2 cellular contexts compared by ENCODE assay signal in the genomic region with DNA sequence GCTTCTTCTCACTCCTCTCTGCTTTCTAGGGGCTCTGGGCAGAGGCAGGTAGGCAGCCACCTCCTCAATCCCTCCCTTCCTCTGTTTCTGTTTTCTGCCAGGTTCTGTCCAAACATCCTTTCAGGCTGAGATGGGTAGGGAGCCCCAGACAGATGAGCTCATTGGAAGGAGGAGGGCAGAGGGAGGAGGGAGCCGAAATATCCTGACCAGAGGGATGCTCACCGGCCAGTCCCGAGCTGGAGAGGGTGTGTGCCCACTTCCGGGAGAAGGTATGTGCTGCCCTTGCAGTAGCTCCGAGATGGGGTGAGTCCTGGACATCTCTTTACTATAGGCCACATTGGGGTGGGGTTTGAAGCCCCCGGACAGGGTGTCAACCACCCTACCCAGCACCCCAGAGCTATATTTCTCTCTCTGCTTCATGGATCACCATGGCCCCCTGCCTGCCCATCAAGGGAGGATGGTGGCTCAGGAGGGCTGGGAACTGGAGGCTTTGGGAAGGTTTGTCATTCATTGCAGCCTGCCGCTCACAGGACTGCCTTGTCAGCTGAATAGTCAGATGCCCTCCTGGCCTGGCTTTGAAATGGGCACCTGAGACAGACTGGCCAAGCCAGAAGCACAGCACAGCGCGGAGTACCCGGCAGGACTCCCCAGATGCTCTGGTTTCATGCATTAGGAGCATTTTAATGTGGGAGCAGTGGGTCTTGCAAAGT.
A peak's percentile ranks its signal among the peaks of the same experiment; 100 is the strongest.
TF ChIP-seq lines count a peak whose summit lies in the region.

No MANE protein-coding gene starts in this region.

TF ChIP-seq in GM23338, 12 proteins besides CTCF, POLR2A, EP300 and RAD21 (continues in another document):
- TF ChIP-seq, protein P1, sequence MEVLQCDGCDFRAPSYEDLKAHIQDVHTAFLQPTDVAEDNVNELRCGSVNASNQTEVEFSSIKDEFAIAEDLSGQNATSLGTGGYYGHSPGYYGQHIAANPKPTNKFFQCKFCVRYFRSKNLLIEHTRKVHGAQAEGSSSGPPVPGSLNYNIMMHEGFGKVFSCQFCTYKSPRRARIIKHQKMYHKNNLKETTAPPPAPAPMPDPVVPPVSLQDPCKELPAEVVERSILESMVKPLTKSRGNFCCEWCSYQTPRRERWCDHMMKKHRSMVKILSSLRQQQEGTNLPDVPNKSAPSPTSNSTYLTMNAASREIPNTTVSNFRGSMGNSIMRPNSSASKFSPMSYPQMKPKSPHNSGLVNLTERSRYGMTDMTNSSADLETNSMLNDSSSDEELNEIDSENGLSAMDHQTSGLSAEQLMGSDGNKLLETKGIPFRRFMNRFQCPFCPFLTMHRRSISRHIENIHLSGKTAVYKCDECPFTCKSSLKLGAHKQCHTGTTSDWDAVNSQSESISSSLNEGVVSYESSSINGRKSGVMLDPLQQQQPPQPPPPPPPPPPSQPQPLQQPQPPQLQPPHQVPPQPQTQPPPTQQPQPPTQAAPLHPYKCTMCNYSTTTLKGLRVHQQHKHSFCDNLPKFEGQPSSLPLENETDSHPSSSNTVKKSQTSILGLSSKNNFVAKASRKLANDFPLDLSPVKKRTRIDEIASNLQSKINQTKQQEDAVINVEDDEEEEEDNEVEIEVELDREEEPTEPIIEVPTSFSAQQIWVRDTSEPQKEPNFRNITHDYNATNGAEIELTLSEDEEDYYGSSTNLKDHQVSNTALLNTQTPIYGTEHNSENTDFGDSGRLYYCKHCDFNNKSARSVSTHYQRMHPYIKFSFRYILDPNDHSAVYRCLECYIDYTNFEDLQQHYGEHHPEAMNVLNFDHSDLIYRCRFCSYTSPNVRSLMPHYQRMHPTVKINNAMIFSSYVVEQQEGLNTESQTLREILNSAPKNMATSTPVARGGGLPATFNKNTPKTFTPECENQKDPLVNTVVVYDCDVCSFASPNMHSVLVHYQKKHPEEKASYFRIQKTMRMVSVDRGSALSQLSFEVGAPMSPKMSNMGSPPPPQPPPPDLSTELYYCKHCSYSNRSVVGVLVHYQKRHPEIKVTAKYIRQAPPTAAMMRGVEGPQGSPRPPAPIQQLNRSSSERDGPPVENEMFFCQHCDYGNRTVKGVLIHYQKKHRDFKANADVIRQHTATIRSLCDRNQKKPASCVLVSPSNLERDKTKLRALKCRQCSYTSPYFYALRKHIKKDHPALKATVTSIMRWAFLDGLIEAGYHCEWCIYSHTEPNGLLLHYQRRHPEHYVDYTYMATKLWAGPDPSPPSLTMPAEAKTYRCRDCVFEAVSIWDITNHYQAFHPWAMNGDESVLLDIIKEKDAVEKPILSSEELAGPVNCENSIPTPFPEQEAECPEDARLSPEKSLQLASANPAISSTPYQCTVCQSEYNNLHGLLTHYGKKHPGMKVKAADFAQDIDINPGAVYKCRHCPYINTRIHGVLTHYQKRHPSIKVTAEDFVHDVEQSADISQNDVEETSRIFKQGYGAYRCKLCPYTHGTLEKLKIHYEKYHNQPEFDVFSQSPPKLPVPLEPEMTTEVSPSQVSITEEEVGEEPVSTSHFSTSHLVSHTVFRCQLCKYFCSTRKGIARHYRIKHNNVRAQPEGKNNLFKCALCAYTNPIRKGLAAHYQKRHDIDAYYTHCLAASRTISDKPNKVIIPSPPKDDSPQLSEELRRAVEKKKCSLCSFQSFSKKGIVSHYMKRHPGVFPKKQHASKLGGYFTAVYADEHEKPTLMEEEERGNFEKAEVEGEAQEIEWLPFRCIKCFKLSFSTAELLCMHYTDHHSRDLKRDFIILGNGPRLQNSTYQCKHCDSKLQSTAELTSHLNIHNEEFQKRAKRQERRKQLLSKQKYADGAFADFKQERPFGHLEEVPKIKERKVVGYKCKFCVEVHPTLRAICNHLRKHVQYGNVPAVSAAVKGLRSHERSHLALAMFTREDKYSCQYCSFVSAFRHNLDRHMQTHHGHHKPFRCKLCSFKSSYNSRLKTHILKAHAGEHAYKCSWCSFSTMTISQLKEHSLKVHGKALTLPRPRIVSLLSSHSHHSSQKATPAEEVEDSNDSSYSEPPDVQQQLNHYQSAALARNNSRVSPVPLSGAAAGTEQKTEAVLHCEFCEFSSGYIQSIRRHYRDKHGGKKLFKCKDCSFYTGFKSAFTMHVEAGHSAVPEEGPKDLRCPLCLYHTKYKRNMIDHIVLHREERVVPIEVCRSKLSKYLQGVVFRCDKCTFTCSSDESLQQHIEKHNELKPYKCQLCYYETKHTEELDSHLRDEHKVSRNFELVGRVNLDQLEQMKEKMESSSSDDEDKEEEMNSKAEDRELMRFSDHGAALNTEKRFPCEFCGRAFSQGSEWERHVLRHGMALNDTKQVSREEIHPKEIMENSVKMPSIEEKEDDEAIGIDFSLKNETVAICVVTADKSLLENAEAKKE (CRISPR knock-in tag; IDR thresholded peaks at IDR 0.05) = no peak
- TF ChIP-seq CREB1 (CRISPR knock-in tag; IDR thresholded peaks at IDR 0.05; ENCODE audit: low read depth) (no peak), EZH2phosphoT487 (IDR thresholded peaks at IDR 0.05; ENCODE audit: unreplicated experiment) (no peak), EZH2 (IDR thresholded peaks at IDR 0.05; ENCODE audit: low read depth, unreplicated experiment) (no peak), ZNF331 (CRISPR knock-in tag; IDR thresholded peaks at IDR 0.05; ENCODE audit: low read depth) (no peak), POLR2AphosphoS5 (IDR thresholded peaks at IDR 0.05; ENCODE audit: low read depth) (no peak), JUNB (IDR thresholded peaks at IDR 0.05; ENCODE audit: unreplicated experiment) (no peak), STAT1 (IDR thresholded peaks at IDR 0.05; ENCODE audit: unreplicated experiment) (no peak)
- TF ChIP-seq, protein P2, sequence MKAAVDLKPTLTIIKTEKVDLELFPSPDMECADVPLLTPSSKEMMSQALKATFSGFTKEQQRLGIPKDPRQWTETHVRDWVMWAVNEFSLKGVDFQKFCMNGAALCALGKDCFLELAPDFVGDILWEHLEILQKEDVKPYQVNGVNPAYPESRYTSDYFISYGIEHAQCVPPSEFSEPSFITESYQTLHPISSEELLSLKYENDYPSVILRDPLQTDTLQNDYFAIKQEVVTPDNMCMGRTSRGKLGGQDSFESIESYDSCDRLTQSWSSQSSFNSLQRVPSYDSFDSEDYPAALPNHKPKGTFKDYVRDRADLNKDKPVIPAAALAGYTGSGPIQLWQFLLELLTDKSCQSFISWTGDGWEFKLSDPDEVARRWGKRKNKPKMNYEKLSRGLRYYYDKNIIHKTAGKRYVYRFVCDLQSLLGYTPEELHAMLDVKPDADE (IDR thresholded peaks at IDR 0.05) = no peak

TF ChIP-seq in H1, 55 proteins besides CTCF, POLR2A, EP300 and RAD21:
- peak; percentile 21 for TF ChIP-seq EZH2 (IDR thresholded peaks at IDR 0.05; ENCODE audit: low read depth, low read length, severe bottlenecking)
- no peak for TF ChIP-seq CREB1 (IDR thresholded peaks at IDR 0.05)
